In the genomic region with DNA sequence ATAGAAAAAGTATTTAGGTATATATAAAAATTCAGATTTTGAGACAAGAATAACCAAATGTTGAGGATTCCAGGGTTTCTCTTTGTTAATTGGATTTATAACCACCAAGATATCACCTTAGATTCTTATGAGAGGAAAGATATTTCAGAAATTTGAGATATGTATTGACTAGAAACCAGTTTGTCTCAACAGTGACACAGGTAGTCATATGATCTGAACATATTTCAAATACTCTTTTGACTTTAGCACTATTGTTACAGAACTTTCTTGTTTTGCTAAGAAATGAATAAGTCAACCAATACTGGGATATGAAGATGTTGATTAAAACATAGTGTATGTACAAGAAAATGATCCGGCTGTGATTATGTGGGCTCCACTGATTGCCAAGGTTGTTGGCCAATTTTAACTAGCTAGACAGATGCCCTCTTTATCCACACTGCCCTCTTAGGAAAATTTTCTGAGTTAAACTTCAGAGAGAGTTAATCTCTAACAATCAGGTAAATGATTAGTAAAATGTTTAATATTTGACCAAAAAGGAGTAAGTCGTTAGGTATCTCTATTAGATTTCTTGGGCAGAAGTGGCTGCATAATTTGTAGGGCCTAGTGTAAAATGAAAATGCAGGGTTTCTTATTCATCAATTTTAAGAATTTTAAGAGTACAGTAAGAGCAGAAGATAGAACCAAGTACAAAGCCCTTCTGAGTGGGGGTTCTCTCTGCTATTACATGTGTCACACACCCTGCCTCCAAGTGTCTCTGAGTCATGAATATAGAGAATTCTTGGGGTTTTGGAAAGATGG, we compare ENCODE assay signal across 17 cellular contexts.
DNase-seq lines count a peak whose midpoint lies in the region; ATAC-seq, FAIRE-seq and TF ChIP-seq lines count a peak whose summit lies in the region.
"Had no signal": no experiment of that assay in that cellular context is flagged by ENCODE, and none has a peak within 500 bp of the region (broad histone marks: within the 10 kb centered on the region; RNA-seq: fewer than 3 reads in every experiment).

No MANE protein-coding gene starts in this region.

- H3K36me3 Mint-ChIP-seq in CD8-positive, alpha-beta T cell: no peaks in the 10 kb centered on the region
- H3K36me3 Mint-ChIP-seq: naive thymus-derived CD8-positive, alpha-beta T cell had no signal

- H3K9me3 Mint-ChIP-seq in CD8-positive, alpha-beta T cell: no peaks in the 10 kb centered on the region
- H3K9me3 Mint-ChIP-seq: activated T-helper 1 cell treated with anti-CD3 and anti-CD28 coated beads, Interleukin-12 subunit alpha, Interleukin-12 subunit beta, Interleukin-2, Interleukin-4 antibody, amounts not matched to agents 30 ng/mL and 10 ng/mL and 1 ng/mL, durations not matched to agents 14 hours and 24 hours and 36 hours; CD4-positive, alpha-beta T cell had no signal

- H3K27ac Mint-ChIP-seq in CD8-positive, alpha-beta T cell: no peak overlapping the region
- H3K27ac Mint-ChIP-seq: activated T-helper 1 cell treated with anti-CD3 and anti-CD28 coated beads, Interleukin-12 subunit alpha, Interleukin-12 subunit beta, Interleukin-2, Interleukin-4 antibody, amounts not matched to agents 30 ng/mL and 10 ng/mL and 1 ng/mL, durations not matched to agents 14 hours and 24 hours and 36 hours; CD4-positive, alpha-beta T cell; naive thymus-derived CD8-positive, alpha-beta T cell had no signal

- no peaks in the 10 kb centered on the region for H3K9me3 ChIP-seq in HAP-1
- H3K9me3 ChIP-seq in CD8-positive, alpha-beta T cell (ENCODE audit: low read length): no peaks in the 10 kb centered on the region
- H3K9me3 ChIP-seq: heart right ventricle, left lung, psoas muscle, SJSA1 had no signal

- CTCF ChIA-PET in CD8-positive, alpha-beta T cell (lab: Charles Lee): no interaction called here

- POLR2A ChIA-PET in CD8-positive, alpha-beta T cell (lab: Charles Lee): no interaction called here

- TF ChIP-seq POLR2A in GM12892 (IDR thresholded peaks at IDR 0.05; ENCODE audit: low read depth, low read length): no peak

- no peaks in the 10 kb centered on the region for H3K36me3 ChIP-seq in HAP-1 (replicated peaks)
- no peaks in the 10 kb centered on the region for H3K36me3 ChIP-seq in CD8-positive, alpha-beta T cell (ENCODE audit: insufficient read depth, low read length)
- H3K36me3 ChIP-seq: heart right ventricle, left lung, SJSA1 had no signal

- H3K27me3 Mint-ChIP-seq in CD8-positive, alpha-beta T cell (ENCODE audit: low read depth): no peaks in the 10 kb centered on the region
- H3K27me3 Mint-ChIP-seq: CD4-positive, alpha-beta T cell; naive thymus-derived CD8-positive, alpha-beta T cell had no signal

- H3K27me3 ChIP-seq in HAP-1 (ENCODE audit: low read depth): no peaks in the 10 kb centered on the region
- H3K27me3 ChIP-seq in CD8-positive, alpha-beta T cell (ENCODE audit: insufficient read depth, low read length): no peaks in the 10 kb centered on the region
- H3K27me3 ChIP-seq: heart right ventricle, left lung, SJSA1 had no signal

- ATAC-seq in GM18907 (IDR thresholded peaks at IDR 0.05; ENCODE audit: unreplicated experiment): peak; percentile 83
- peak; percentile 63 for ATAC-seq in HG02981 (IDR thresholded peaks at IDR 0.05; ENCODE audit: unreplicated experiment)
- no peak for ATAC-seq in CD8-positive, alpha-beta T cell
- ATAC-seq: heart right ventricle; naive thymus-derived CD8-positive, alpha-beta T cell; psoas muscle had no signal

- FAIRE-seq in GM12892 (lab: Jason Lieb, UNC): no peak

- no peak overlapping the region for H3K4me3 Mint-ChIP-seq in CD8-positive, alpha-beta T cell
- H3K4me3 Mint-ChIP-seq: activated T-helper 1 cell treated with anti-CD3 and anti-CD28 coated beads, Interleukin-12 subunit alpha, Interleukin-12 subunit beta, Interleukin-2, Interleukin-4 antibody, amounts not matched to agents 30 ng/mL and 10 ng/mL and 1 ng/mL, durations not matched to agents 14 hours and 24 hours and 36 hours; CD4-positive, alpha-beta T cell; naive thymus-derived CD8-positive, alpha-beta T cell had no signal

- in situ Hi-C loops in HAP-1 (cut with MboI; ENCODE audit: low sequenced_read_pairs): no loop called here

- H3K4me3 ChIP-seq in epithelial cell of proximal tubule (ENCODE audit: low read depth, low read length): no peak overlapping the region
- no peak overlapping the region for H3K4me3 ChIP-seq in HAP-1
- no peak overlapping the region for H3K4me3 ChIP-seq in CD8-positive, alpha-beta T cell (ENCODE audit: low read depth, low read length)
- H3K4me3 ChIP-seq: heart right ventricle, left lung, psoas muscle, SJSA1 had no signal

- H3K4me1 Mint-ChIP-seq in CD8-positive, alpha-beta T cell (ENCODE audit: low read depth): no peaks in the 10 kb centered on the region
- H3K4me1 Mint-ChIP-seq: naive thymus-derived CD8-positive, alpha-beta T cell had no signal

- no peak overlapping the region for H3K27ac ChIP-seq in CD8-positive, alpha-beta T cell (ENCODE audit: low read depth, low read length)
- H3K27ac ChIP-seq: heart right ventricle, left lung, psoas muscle, SJSA1 had no signal

- H3K4me1 ChIP-seq in HAP-1: no peaks in the 10 kb centered on the region
- no peaks in the 10 kb centered on the region for H3K4me1 ChIP-seq in CD8-positive, alpha-beta T cell (ENCODE audit: insufficient read depth, low read length)
- H3K4me1 ChIP-seq: heart right ventricle, left lung, psoas muscle, SJSA1 had no signal

- TF ChIP-seq CTCF in epithelial cell of proximal tubule (conservative IDR thresholded peaks at IDR 0.05; ENCODE audit: low read depth, low read length): no peak
- no peak for TF ChIP-seq CTCF in CD8-positive, alpha-beta T cell (IDR thresholded peaks at IDR 0.05)

- intact Hi-C loops in CD8-positive, alpha-beta T cell (cut with DNase I, micrococcal nuclease): loop anchor here in 1 of 2 experiments (10.0 kb wide), 1 partner anchor 720 kb away; no protein-coding TSS in a partner anchor

- peak; percentile 64 for DNase-seq in epithelial cell of proximal tubule (ENCODE audit: low read depth)
- no peak for DNase-seq in mesenteric fat pad (ENCODE audit: low spot score)
- no peak for DNase-seq in HAP-1 (ENCODE audit: low spot score in 2 of 2)
- no peak for DNase-seq in CD8-positive, alpha-beta T cell
- DNase-seq in GM12892 (ENCODE audit: insufficient read length): no peak
- DNase-seq: activated CD4-positive, alpha-beta T cell treated with anti-CD3 and anti-CD28 coated beads, Interleukin-2, amount 50 U/mL, for 4 hours; amygdala; CD4-positive, alpha-beta T cell; GF-D8; heart right ventricle; left lung; naive thymus-derived CD8-positive, alpha-beta T cell; psoas muscle had no signal
